8 cellular contexts compared by ENCODE assay signal in the genomic region with DNA sequence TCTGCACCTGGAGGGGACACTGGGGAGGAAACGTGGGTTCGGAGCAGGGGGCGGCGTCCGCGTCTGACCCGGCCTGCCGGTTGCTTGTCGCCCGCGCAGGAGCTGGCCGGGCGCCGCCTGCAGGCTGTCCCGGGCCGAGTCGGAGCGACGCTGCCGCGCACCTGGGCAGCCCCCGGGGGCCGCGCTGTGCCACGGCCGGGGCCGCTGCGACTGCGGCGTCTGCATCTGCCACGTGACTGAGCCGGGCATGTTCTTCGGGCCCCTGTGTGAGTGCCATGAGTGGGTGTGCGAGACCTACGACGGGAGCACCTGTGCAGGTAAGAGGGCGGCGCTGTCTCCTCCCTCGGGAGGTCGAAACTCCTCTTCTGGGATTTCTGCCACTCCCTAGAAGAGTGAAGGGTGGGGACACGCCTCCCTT. TPM values are rescaled to one million over a fixed set of nuclear protein-coding genes. Genes with fewer than 3 reads are reported as not detected.
DNase-seq lines count a peak whose midpoint lies in the region; ATAC-seq and TF ChIP-seq lines count a peak whose summit lies in the region.

No MANE protein-coding gene starts in this region.

- BruUV-seq in A673 (replicated peaks; lab: Mats Ljungman, UMichigan) = no TSS peak

- no peaks in the 10 kb centered on the region for H3K36me3 ChIP-seq in A673 (ENCODE audit: insufficient read depth, low read length, poor library complexity, severe bottlenecking)
- H3K36me3 ChIP-seq in gastroesophageal sphincter = no peaks in the 10 kb centered on the region

- H3K9me3 Mint-ChIP-seq in stimulated activated effector memory CD8-positive, alpha-beta T cell treated with anti-CD3 and anti-CD28 coated beads, Interleukin-12 subunit alpha, Interleukin-12 subunit beta, amount 100 ng/mL, for 72 hours = no peaks in the 10 kb centered on the region

- ATAC-seq in GM19467 (IDR thresholded peaks at IDR 0.05; ENCODE audit: unreplicated experiment) = peak; percentile 28
- ATAC-seq in gastroesophageal sphincter = no peak
- ATAC-seq in stimulated activated effector memory CD8-positive, alpha-beta T cell treated with anti-CD3 and anti-CD28 coated beads, Interleukin-12 subunit alpha, Interleukin-12 subunit beta, amount 100 ng/mL, for 72 hours = peak; percentile 57
- ATAC-seq in HG03175 (IDR thresholded peaks at IDR 0.05; ENCODE audit: unreplicated experiment) = no peak
- ATAC-seq in HG02884 (IDR thresholded peaks at IDR 0.05; ENCODE audit: unreplicated experiment) = no peak

- H3K4me1 Mint-ChIP-seq in stimulated activated effector memory CD8-positive, alpha-beta T cell treated with anti-CD3 and anti-CD28 coated beads, Interleukin-12 subunit alpha, Interleukin-12 subunit beta, amount 100 ng/mL, for 72 hours = no peaks in the 10 kb centered on the region

- POLR2A ChIA-PET in A673 (lab: Charles Lee; ENCODE audit: low non-redundant PET) = no interaction called here

- peaks cover 8% of the 10 kb centered on the region for H3K4me1 ChIP-seq in A673 (ENCODE audit: insufficient read depth, low read length, poor library complexity, severe bottlenecking)
- peaks cover 0 to 13% (median 0%) of the 10 kb centered on the region in 3 donors for H3K4me1 ChIP-seq in gastroesophageal sphincter

- H3K4me3 Mint-ChIP-seq in stimulated activated effector memory CD8-positive, alpha-beta T cell treated with anti-CD3 and anti-CD28 coated beads, Interleukin-12 subunit alpha, Interleukin-12 subunit beta, amount 100 ng/mL, for 72 hours = peak overlapping the region; percentile 29

- H3K27ac ChIP-seq in A673 (ENCODE audit: low read depth, low read length, poor library complexity, severe bottlenecking) (no peak overlapping the region), gastroesophageal sphincter (peak overlapping the region in 2 of 4 donors; percentile 8 to 51)

- H3K9me3 ChIP-seq in A673 (ENCODE audit: low read depth, low read length, poor library complexity, severe bottlenecking) = no peaks in the 10 kb centered on the region
- no peaks in the 10 kb centered on the region for H3K9me3 ChIP-seq in gastroesophageal sphincter

- intact Hi-C loops in A673 (cut with micrococcal nuclease; ENCODE audit: unreplicated experiment) = no loop called here

- H3K4me3 ChIP-seq in A673 (ENCODE audit: low read depth, low read length, poor library complexity, severe bottlenecking) (peak overlapping the region; percentile 45), gastroesophageal sphincter (peak overlapping the region; percentile 11 to 49)

- CTCF ChIA-PET in A673 (lab: Charles Lee) = no interaction called here

- TF ChIP-seq CTCF in A673 (conservative IDR thresholded peaks at IDR 0.05; ENCODE audit: low read depth, low read length) (peak; percentile 29; the same call in 1 of the 2 replicates), gastroesophageal sphincter (IDR thresholded peaks at IDR 0.05) (peak in 2 of 4 experiments; percentile 10 to 24)

- H3K27ac Mint-ChIP-seq in stimulated activated effector memory CD8-positive, alpha-beta T cell treated with anti-CD3 and anti-CD28 coated beads, Interleukin-12 subunit alpha, Interleukin-12 subunit beta, amount 100 ng/mL, for 72 hours = no peak overlapping the region

- DNase-seq in A673 (ENCODE audit: low spot score) (no peak), NCI-H69 (lab: John Stamatoyannopoulos, UW) (peak; percentile 49), SIG-M5 treated with dmso at 0.1 percent for 504 hours (lab: John Stamatoyannopoulos, UW; ENCODE audit: unreplicated experiment) (no peak)
- no peak for DNase-seq in stimulated activated effector memory CD8-positive, alpha-beta T cell treated with anti-CD3 and anti-CD28 coated beads, Interleukin-12 subunit alpha, Interleukin-12 subunit beta, amount 100 ng/mL, for 72 hours (ENCODE audit: low spot score in 2 of 2)

- no peak for TF ChIP-seq EP300 in gastroesophageal sphincter (IDR thresholded peaks at IDR 0.05)

- WGBS in gastroesophageal sphincter (ENCODE audit: low coverage in 1 of 2), 2 donors = 40% methylated on average over 5 of the region's 41 CpGs; no CpG with 5 or more reads in 1 of the 2 donors

- no peaks in the 10 kb centered on the region for H3K36me3 Mint-ChIP-seq in stimulated activated effector memory CD8-positive, alpha-beta T cell treated with anti-CD3 and anti-CD28 coated beads, Interleukin-12 subunit alpha, Interleukin-12 subunit beta, amount 100 ng/mL, for 72 hours

- H3K27me3 ChIP-seq in A673 (replicated peaks; ENCODE audit: insufficient read depth, low read depth, low read length, poor library complexity) = no peaks in the 10 kb centered on the region
- peaks cover 16% of the 10 kb centered on the region for H3K27me3 ChIP-seq in gastroesophageal sphincter

- no peak for TF ChIP-seq POLR2A in gastroesophageal sphincter (IDR thresholded peaks at IDR 0.05)

RNA-seq across cellular contexts. Expression of gene ITGBL1, which starts 1.3 kb away (rescaled TPM):
- total RNA-seq in A673 (2021) (0.37 and 0.64 TPM in 2 replicates), gastroesophageal sphincter (10 to 100 TPM in 2 of 4 donors, 1 to 10 TPM in 2; 8.6 to 28.0 (median 12.8) TPM)

RNA-seq across cellular contexts. Expression of gene NALCN, which starts 37.5 kb away (rescaled TPM):
- total RNA-seq in A673 (2021) (0.35 and 0.52 TPM in 2 replicates), gastroesophageal sphincter (1 to 10 TPM in 2 of 4 donors, under 1 TPM in 2; 0.12 to 2.0 (median 0.66) TPM)

Comparison
In these comparisons a context has a peak if more than half of its experiments do, and no peak if none do; other contexts are left out.
1. ATAC-seq: peak in GM19467 (single experiment) and stimulated activated effector memory CD8-positive, alpha-beta T cell treated with anti-CD3 and anti-CD28 coated beads, Interleukin-12 subunit alpha, Interleukin-12 subunit beta, amount 100 ng/mL, for 72 hours (single experiment); none in gastroesophageal sphincter (single experiment), HG03175 (single experiment) and HG02884 (single experiment).